Comparison of ENCODE assay signal across 11 cellular contexts in genomic region chr22:40953446-40953845, GRCh38. TPM values are rescaled to one million over a fixed set of nuclear protein-coding genes. Genes with fewer than 3 reads are reported as not detected.
A peak's percentile ranks its signal among the peaks of the same experiment; 100 is the strongest.
DNase-seq lines count a peak whose midpoint lies in the region; ATAC-seq, FAIRE-seq and TF ChIP-seq lines count a peak whose summit lies in the region.
"Had no signal": no experiment of that assay in that cellular context is flagged by ENCODE, and none has a peak within 500 bp of the region (broad histone marks: within the 10 kb centered on the region; RNA-seq: fewer than 3 reads in every experiment).

No MANE protein-coding gene starts in this region.

- peak overlapping the region; percentile 96 for H3K4me3 Mint-ChIP-seq in activated CD8-positive, alpha-beta memory T cell treated with anti-CD3 and anti-CD28 coated beads, Interleukin-2, amount 10 ng/mL, durations not matched to agents 7 days and 5 days
- peak overlapping the region; percentile 35 for H3K4me3 Mint-ChIP-seq in endothelial cell (ENCODE audit: unreplicated experiment)

- peaks cover 66% of the 10 kb centered on the region for H3K79me2 ChIP-seq in PC-9 (ENCODE audit: low read depth)

- POLR2A ChIA-PET in PC-9 (lab: Charles Lee; ENCODE audit: unreplicated experiment) = interaction anchor here (0.6 kb wide), 1 partner anchor 368 kb away, joined by 12 read pairs; no protein-coding TSS in a partner anchor

- no peak for DNase-seq in activated CD8-positive, alpha-beta memory T cell treated with anti-CD3 and anti-CD28 coated beads, Interleukin-2, amount 10 ng/mL, durations not matched to agents 7 days and 5 days
- DNase-seq in activated CD8-positive, alpha-beta memory T cell treated with anti-CD3 and anti-CD28 coated beads, Interleukin-2, amount 50 U/mL, for 4 hours = no peak
- DNase-seq in PC-9 = no peak
- DNase-seq in endothelial cell (ENCODE audit: low spot score) = no peak
- DNase-seq in psoas muscle = no peak
- no peak for DNase-seq in NCI-H1105 (lab: John Stamatoyannopoulos, UW)
- DNase-seq in D721Med (ENCODE audit: insufficient read length, low spot score) = no peak
- DNase-seq in lower lobe of right lung = no peak
- DNase-seq: body of pancreas, NCI-H345, uterus had no signal

- CTCF ChIA-PET in activated CD8-positive, alpha-beta memory T cell treated with anti-CD3 and anti-CD28 coated beads, Interleukin-2, amount 10 ng/mL, durations not matched to agents 7 days and 5 days (lab: Charles Lee) = interaction anchor here (3.7 kb wide), 1 partner anchor 31 kb away, joined by 27 read pairs; no protein-coding TSS in a partner anchor
- CTCF ChIA-PET in PC-9 (lab: Charles Lee) = interaction anchor here (0.6 kb wide), 1 partner anchor 587 kb away, joined by 3 read pairs; no protein-coding TSS in a partner anchor

- no peak for ATAC-seq in activated CD8-positive, alpha-beta memory T cell treated with anti-CD3 and anti-CD28 coated beads, Interleukin-2, amount 10 ng/mL, durations not matched to agents 7 days and 5 days
- ATAC-seq in psoas muscle (no peak), lower lobe of right lung (no peak)
- ATAC-seq: body of pancreas had no signal

- no peaks in the 10 kb centered on the region for H3K9me2 ChIP-seq in PC-9 (ENCODE audit: insufficient read depth)

- H3K4me1 Mint-ChIP-seq in activated CD8-positive, alpha-beta memory T cell treated with anti-CD3 and anti-CD28 coated beads, Interleukin-2, amount 10 ng/mL, durations not matched to agents 7 days and 5 days = peaks cover 35% of the 10 kb centered on the region
- peaks cover 14% of the 10 kb centered on the region for H3K4me1 Mint-ChIP-seq in endothelial cell (ENCODE audit: unreplicated experiment)

- H3K9me3 ChIP-seq in PC-9 (ENCODE audit: insufficient read depth, low read depth) (no peaks in the 10 kb centered on the region), psoas muscle (no peaks in the 10 kb centered on the region), lower lobe of right lung (no peaks in the 10 kb centered on the region)
- H3K9me3 ChIP-seq: body of pancreas, uterus had no signal

- BruUV-seq in PC-9 (replicated peaks; lab: Mats Ljungman, UMichigan) = no TSS peak

- intact Hi-C loops in PC-9 (cut with micrococcal nuclease; ENCODE audit: unreplicated experiment) = no loop called here
- intact Hi-C loops in psoas muscle (cut with DNase I) = loop anchor here in 1 of 2 donors (5.0 kb wide), 1 partner anchor 69 kb away; no protein-coding TSS in a partner anchor
- intact Hi-C loops in lower lobe of right lung (cut with DNase I) = no loop called here

- H3K27me3 Mint-ChIP-seq in activated CD8-positive, alpha-beta memory T cell treated with anti-CD3 and anti-CD28 coated beads, Interleukin-2, amount 10 ng/mL, durations not matched to agents 7 days and 5 days = no peaks in the 10 kb centered on the region
- peaks cover 5% of the 10 kb centered on the region for H3K27me3 Mint-ChIP-seq in endothelial cell (ENCODE audit: unreplicated experiment)

- peak overlapping the region; percentile 45 for H3K27ac Mint-ChIP-seq in activated CD8-positive, alpha-beta memory T cell treated with anti-CD3 and anti-CD28 coated beads, Interleukin-2, amount 10 ng/mL, durations not matched to agents 7 days and 5 days
- no peak overlapping the region for H3K27ac Mint-ChIP-seq in endothelial cell (ENCODE audit: unreplicated experiment)

- H4K20me1 ChIP-seq in PC-9 (ENCODE audit: insufficient read depth) = peaks cover 20% of the 10 kb centered on the region

- H3K27ac ChIP-seq in PC-9 (no peak overlapping the region), psoas muscle (peak overlapping the region; percentile 38), lower lobe of right lung (no peak overlapping the region)
- H3K27ac ChIP-seq: body of pancreas, uterus had no signal

- no peak overlapping the region for H3K4me3 ChIP-seq in PC-9
- H3K4me3 ChIP-seq in psoas muscle = no peak overlapping the region
- H3K4me3 ChIP-seq in lower lobe of right lung = no peak overlapping the region
- H3K4me3 ChIP-seq: body of pancreas, uterus had no signal

- H3K36me3 ChIP-seq in PC-9 (ENCODE audit: low read depth) = peaks cover 36% of the 10 kb centered on the region
- H3K36me3 ChIP-seq in psoas muscle (ENCODE audit: insufficient read depth in 1 of 2, low read depth in 1 of 2) = peaks cover 3 to 52% of the 10 kb centered on the region in 2 donors
- peaks cover 52% of the 10 kb centered on the region for H3K36me3 ChIP-seq in lower lobe of right lung
- H3K36me3 ChIP-seq: uterus had no signal

- peaks cover 9% of the 10 kb centered on the region; the same call in 1 of the 2 replicates for H3F3A ChIP-seq in PC-9 (ENCODE audit: insufficient read depth, low read depth)

- 42 to 75% (median 64%) methylated on average over 2 of the region's 2 CpGs for WGBS in psoas muscle, 3 donors

- H3K4me1 ChIP-seq in PC-9 (replicated peaks; ENCODE audit: insufficient read depth) = peaks cover 14% of the 10 kb centered on the region
- H3K4me1 ChIP-seq in psoas muscle = peaks cover 19% of the 10 kb centered on the region
- H3K4me1 ChIP-seq in lower lobe of right lung = peaks cover 39% of the 10 kb centered on the region

- peaks cover 37% of the 10 kb centered on the region for H3K36me3 Mint-ChIP-seq in activated CD8-positive, alpha-beta memory T cell treated with anti-CD3 and anti-CD28 coated beads, Interleukin-2, amount 10 ng/mL, durations not matched to agents 7 days and 5 days
- H3K36me3 Mint-ChIP-seq in endothelial cell (ENCODE audit: low read depth, unreplicated experiment) = peaks cover 4% of the 10 kb centered on the region

- no peaks in the 10 kb centered on the region for H3K9me3 Mint-ChIP-seq in activated CD8-positive, alpha-beta memory T cell treated with anti-CD3 and anti-CD28 coated beads, Interleukin-2, amount 10 ng/mL, durations not matched to agents 7 days and 5 days (ENCODE audit: low read depth)
- H3K9me3 Mint-ChIP-seq in endothelial cell (ENCODE audit: unreplicated experiment) = no peaks in the 10 kb centered on the region

- no peak overlapping the region for H2AFZ ChIP-seq in PC-9

- no peaks in the 10 kb centered on the region for H3K27me3 ChIP-seq in PC-9 (ENCODE audit: insufficient read depth, low read depth)
- H3K27me3 ChIP-seq in psoas muscle (ENCODE audit: insufficient read depth in 3 of 3, low read length in 2 of 3) = no peaks in the 10 kb centered on the region
- no peaks in the 10 kb centered on the region for H3K27me3 ChIP-seq in lower lobe of right lung (ENCODE audit: low read depth)
- H3K27me3 ChIP-seq: body of pancreas, uterus had no signal

- TF ChIP-seq CTCF in PC-9 (conservative IDR thresholded peaks at IDR 0.05) = no peak
- TF ChIP-seq CTCF in endothelial cell (IDR thresholded peaks at IDR 0.05; ENCODE audit: unreplicated experiment) = no peak
- TF ChIP-seq CTCF in psoas muscle (IDR thresholded peaks at IDR 0.05) = no peak
- TF ChIP-seq CTCF in D721Med (IDR thresholded peaks at IDR 0.05; ENCODE audit: insufficient read depth, missing control alignments) = no peak
- TF ChIP-seq CTCF in lower lobe of right lung (IDR thresholded peaks at IDR 0.05) = no peak

- FAIRE-seq in D721Med (lab: Jason Lieb, UNC) = no peak

- peak overlapping the region; percentile 87 for H3K4me2 ChIP-seq in PC-9

RNA-seq across cellular contexts. Expression of gene RBX1, which starts 2.3 kb away (rescaled TPM):
- 10 to 100 TPM; 76.9 to 82.8 TPM for total RNA-seq in activated CD8-positive, alpha-beta memory T cell treated with anti-CD3 and anti-CD28 coated beads, Interleukin-2, amount 10 ng/mL, durations not matched to agents 7 days and 5 days
- total RNA-seq in PC-9 (2021) = 52.9 and 53.3 TPM in 2 replicates
- 74.3 TPM for total RNA-seq in endothelial cell (ENCODE audit: unreplicated experiment)
- total RNA-seq in psoas muscle = 10 to 100 TPM; 46.6 to 59.9 (median 54.3) TPM
- polyA plus RNA-seq in psoas muscle = 10 to 100 TPM; 48.4 to 82.6 (median 80.6) TPM
- total RNA-seq in lower lobe of right lung = 46.7 TPM
